ENCODE assay signal across 17 cellular contexts in genomic region chr9:113530022-113530635, GRCh38.
A peak's percentile ranks its signal among the peaks of the same experiment; 100 is the strongest.
DNase-seq lines count a peak whose midpoint lies in the region; ATAC-seq and TF ChIP-seq lines count a peak whose summit lies in the region.
"Had no signal": no experiment of that assay in that cellular context is flagged by ENCODE, and none has a peak within 500 bp of the region (broad histone marks: within the 10 kb centered on the region; RNA-seq: fewer than 3 reads in every experiment).

No MANE protein-coding gene starts in this region.

- intact Hi-C loops in Caco-2 (cut with micrococcal nuclease; ENCODE audit: unreplicated experiment): no loop called here
- intact Hi-C loops in natural killer cell (cut with micrococcal nuclease): no loop called here

- no peaks in the 10 kb centered on the region for H3K27me3 ChIP-seq in Caco-2 (replicated peaks; ENCODE audit: control insufficient read depth, insufficient read depth, low read length)
- H3K27me3 ChIP-seq: heart right ventricle had no signal

- H3K27me3 Mint-ChIP-seq in Caco-2 (ENCODE audit: insufficient read depth, unreplicated experiment): no peaks in the 10 kb centered on the region
- H3K27me3 Mint-ChIP-seq in T-helper 17 cell: no peaks in the 10 kb centered on the region
- no peaks in the 10 kb centered on the region for H3K27me3 Mint-ChIP-seq in natural killer cell (ENCODE audit: low read depth in 2 of 2)
- no peaks in the 10 kb centered on the region for H3K27me3 Mint-ChIP-seq in stimulated activated naive B cell treated with anti-CD40 and anti-IgM and Interleukin-4, amounts not matched to agents 10 μg/mL and 1 μg/mL and 100 μg/mL, for 72 hours
- H3K27me3 Mint-ChIP-seq: brain had no signal

- CTCF ChIA-PET in Caco-2 (lab: Charles Lee): interaction anchor here (1.0 kb wide), 1 partner anchor 128 kb away, joined by 3 read pairs; no protein-coding TSS in a partner anchor

- peak overlapping the region; percentile 57 for H3K27ac Mint-ChIP-seq in Caco-2 (ENCODE audit: unreplicated experiment)
- peak overlapping the region; percentile 51 for H3K27ac Mint-ChIP-seq in T-helper 17 cell
- H3K27ac Mint-ChIP-seq in natural killer cell: peak overlapping the region; percentile 88 to 98
- H3K27ac Mint-ChIP-seq in stimulated activated naive B cell treated with anti-CD40 and anti-IgM and Interleukin-4, amounts not matched to agents 10 μg/mL and 1 μg/mL and 100 μg/mL, for 72 hours: no peak overlapping the region
- H3K27ac Mint-ChIP-seq: activated T-helper 1 cell treated with anti-CD3 and anti-CD28 coated beads, Interleukin-12 subunit alpha, Interleukin-12 subunit beta, Interleukin-2, Interleukin-4 antibody, amounts not matched to agents 30 ng/mL and 10 ng/mL and 1 ng/mL, durations not matched to agents 14 hours and 24 hours and 36 hours had no signal

- ATAC-seq in T-helper 17 cell (no peak), natural killer cell (no peak), HG03135 (IDR thresholded peaks at IDR 0.05; ENCODE audit: unreplicated experiment) (no peak)
- ATAC-seq in stimulated activated naive B cell treated with anti-CD40 and anti-IgM and Interleukin-4, amounts not matched to agents 10 μg/mL and 1 μg/mL and 100 μg/mL, for 72 hours (replicated peaks): no peak
- ATAC-seq: heart right ventricle had no signal

- H3K4me1 ChIP-seq in Caco-2: peaks cover 25% of the 10 kb centered on the region

- TF ChIP-seq CTCF in Caco-2 (IDR thresholded peaks at IDR 0.05; ENCODE audit: insufficient read depth in 1 of 2, low read depth in 1 of 2, low read length in 1 of 2, severe bottlenecking in 1 of 2, unreplicated experiment in 1 of 2) (no peak), natural killer cell (IDR thresholded peaks at IDR 0.05) (no peak)

- TSS peak; percentile 26 for BruUV-seq in Caco-2 (replicated peaks; lab: Mats Ljungman, UMichigan)

- POLR2A ChIA-PET in Caco-2 (lab: Charles Lee): interaction anchor here (0.6 kb wide), 1 partner anchor 67 kb away, joined by 3 read pairs; the partner anchor contains the start of gene RGS3

- H3K4me1 Mint-ChIP-seq in Caco-2 (ENCODE audit: low read depth, unreplicated experiment) (peaks cover 22% of the 10 kb centered on the region), T-helper 17 cell (peaks cover 22% of the 10 kb centered on the region), natural killer cell (peaks cover 81 to 87% of the 10 kb centered on the region in 2 donors)
- H3K4me1 Mint-ChIP-seq in stimulated activated naive B cell treated with anti-CD40 and anti-IgM and Interleukin-4, amounts not matched to agents 10 μg/mL and 1 μg/mL and 100 μg/mL, for 72 hours: peaks cover 16 to 22% of the 10 kb centered on the region in 2 donors

- H3K4me3 ChIP-seq in Caco-2 (ENCODE audit: low read depth, low read length): no peak overlapping the region
- H3K4me3 ChIP-seq: heart right ventricle, thoracic aorta had no signal

- H3K36me3 ChIP-seq in Caco-2 (ENCODE audit: control insufficient read depth, insufficient read depth, low read length): no peaks in the 10 kb centered on the region; the same call in 1 of the 2 replicates

- H3K9me3 Mint-ChIP-seq in Caco-2 (ENCODE audit: unreplicated experiment): no peaks in the 10 kb centered on the region
- H3K9me3 Mint-ChIP-seq in natural killer cell: no peaks in the 10 kb centered on the region
- H3K9me3 Mint-ChIP-seq in stimulated activated naive B cell treated with anti-CD40 and anti-IgM and Interleukin-4, amounts not matched to agents 10 μg/mL and 1 μg/mL and 100 μg/mL, for 72 hours: no peaks in the 10 kb centered on the region
- H3K9me3 Mint-ChIP-seq: activated T-helper 1 cell treated with anti-CD3 and anti-CD28 coated beads, Interleukin-12 subunit alpha, Interleukin-12 subunit beta, Interleukin-2, Interleukin-4 antibody, amounts not matched to agents 30 ng/mL and 10 ng/mL and 1 ng/mL, durations not matched to agents 14 hours and 24 hours and 36 hours; brain had no signal

- peaks cover 72% of the 10 kb centered on the region for H3K36me3 Mint-ChIP-seq in Caco-2 (ENCODE audit: insufficient read depth, unreplicated experiment)
- peaks cover 7% of the 10 kb centered on the region for H3K36me3 Mint-ChIP-seq in T-helper 17 cell (ENCODE audit: low read depth)
- H3K36me3 Mint-ChIP-seq in natural killer cell: peaks cover 18% of the 10 kb centered on the region
- no peaks in the 10 kb centered on the region for H3K36me3 Mint-ChIP-seq in stimulated activated naive B cell treated with anti-CD40 and anti-IgM and Interleukin-4, amounts not matched to agents 10 μg/mL and 1 μg/mL and 100 μg/mL, for 72 hours
- H3K36me3 Mint-ChIP-seq: brain had no signal

- DNase-seq in CD1c-positive myeloid dendritic cell (ENCODE audit: extremely low spot score) (peak; percentile 39), Caco-2 (peak in 1 of 2 experiments; percentile 14), T-helper 17 cell (no peak), natural killer cell (no peak), activated gamma-delta T cell (lab: John Stamatoyannopoulos, UW) (no peak), NCI-H2081 treated with DMSO at 0.1 percent for 48 hours (lab: John Stamatoyannopoulos, UW) (no peak)
- no peak for DNase-seq in stimulated activated naive B cell treated with anti-CD40 and anti-IgM and Interleukin-4, amounts not matched to agents 10 μg/mL and 1 μg/mL and 100 μg/mL, for 72 hours
- DNase-seq: activated CD4-positive, CD25-positive, alpha-beta regulatory T cell treated with anti-CD3 and anti-CD28 coated beads, Interleukin-2, amount 50 U/mL, for 72 hours; heart right ventricle; NCI-H1105; NCI-H524; occipital lobe; retina had no signal

- no peak overlapping the region for H3K4me3 Mint-ChIP-seq in Caco-2 (ENCODE audit: unreplicated experiment)
- H3K4me3 Mint-ChIP-seq in T-helper 17 cell: no peak overlapping the region
- peak overlapping the region; percentile 40 for H3K4me3 Mint-ChIP-seq in natural killer cell
- no peak overlapping the region for H3K4me3 Mint-ChIP-seq in stimulated activated naive B cell treated with anti-CD40 and anti-IgM and Interleukin-4, amounts not matched to agents 10 μg/mL and 1 μg/mL and 100 μg/mL, for 72 hours
- H3K4me3 Mint-ChIP-seq: activated T-helper 1 cell treated with anti-CD3 and anti-CD28 coated beads, Interleukin-12 subunit alpha, Interleukin-12 subunit beta, Interleukin-2, Interleukin-4 antibody, amounts not matched to agents 30 ng/mL and 10 ng/mL and 1 ng/mL, durations not matched to agents 14 hours and 24 hours and 36 hours; brain had no signal

- H3K9me3 ChIP-seq in Caco-2: no peaks in the 10 kb centered on the region
- H3K9me3 ChIP-seq in T-helper 17 cell (ENCODE audit: control insufficient read depth, low read length, poor library complexity, severe bottlenecking): no peaks in the 10 kb centered on the region
- H3K9me3 ChIP-seq: heart right ventricle, thoracic aorta had no signal
